ENCODE assay signal across 19 cellular contexts in the genomic region with DNA sequence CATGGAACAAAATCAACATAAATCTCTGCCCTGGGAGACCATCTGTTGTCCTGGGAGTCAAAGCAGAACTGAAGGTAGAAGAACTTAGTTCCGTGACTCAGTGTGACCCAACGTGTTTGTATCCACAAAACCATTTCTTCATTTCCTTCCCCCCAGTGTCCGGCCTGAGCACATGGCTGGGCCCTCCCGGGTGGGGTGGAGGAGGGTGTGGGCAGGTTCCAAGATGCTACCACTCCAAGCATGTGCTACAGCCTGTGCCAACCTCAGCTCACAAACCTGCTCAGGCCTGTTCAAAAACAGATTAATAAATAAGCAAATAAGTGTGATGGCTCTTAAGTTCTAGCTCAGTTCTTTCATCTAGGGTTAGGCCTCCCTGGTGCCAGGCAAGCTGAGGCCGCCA. TPM values are rescaled to one million over a fixed set of nuclear protein-coding genes. Genes with fewer than 3 reads are reported as not detected.
"Had no signal": no experiment of that assay in that cellular context is flagged by ENCODE, and none has a peak within 500 bp of the region (broad histone marks: within the 10 kb centered on the region; RNA-seq: fewer than 3 reads in every experiment).

No MANE protein-coding gene starts in this region.

- H3K27me3 ChIP-seq: body of pancreas, colonic mucosa, upper lobe of left lung had no signal

- H3K4me3 Mint-ChIP-seq: activated CD4-positive, alpha-beta memory T cell treated with anti-CD3 and anti-CD28 coated beads, Interleukin-2, amount 10 ng/mL, durations not matched to agents 7 days and 5 days; activated CD8-positive, alpha-beta memory T cell treated with anti-CD3 and anti-CD28 coated beads, Interleukin-2, amount 10 ng/mL, durations not matched to agents 7 days and 5 days; activated naive CD8-positive, alpha-beta T cell; endodermal cell; mesothelial cell of epicardium; natural killer cell treated with Interleukin-12 subunit alpha and Interleukin-12 subunit beta and Interleukin-15 and Interleukin-18, amount 100 ng/mL, for 72 hours; stimulated activated naive B cell treated with anti-CD40 and anti-IgM and Interleukin-4, amounts not matched to agents 10 μg/mL and 1 μg/mL and 100 μg/mL, for 72 hours had no signal

- H3K36me3 Mint-ChIP-seq: activated CD8-positive, alpha-beta memory T cell treated with anti-CD3 and anti-CD28 coated beads, Interleukin-2, amount 10 ng/mL, durations not matched to agents 7 days and 5 days; activated naive CD8-positive, alpha-beta T cell; mesothelial cell of epicardium; natural killer cell treated with Interleukin-12 subunit alpha and Interleukin-12 subunit beta and Interleukin-15 and Interleukin-18, amount 100 ng/mL, for 72 hours; stimulated activated naive B cell treated with anti-CD40 and anti-IgM and Interleukin-4, amounts not matched to agents 10 μg/mL and 1 μg/mL and 100 μg/mL, for 72 hours had no signal

- H3K36me3 ChIP-seq: colonic mucosa, lower lobe of right lung, thoracic aorta, upper lobe of left lung had no signal

- H3K27me3 Mint-ChIP-seq: activated CD4-positive, alpha-beta memory T cell treated with anti-CD3 and anti-CD28 coated beads, Interleukin-2, amount 10 ng/mL, durations not matched to agents 7 days and 5 days; activated CD8-positive, alpha-beta memory T cell treated with anti-CD3 and anti-CD28 coated beads, Interleukin-2, amount 10 ng/mL, durations not matched to agents 7 days and 5 days; activated naive CD8-positive, alpha-beta T cell; natural killer cell treated with Interleukin-12 subunit alpha and Interleukin-12 subunit beta and Interleukin-15 and Interleukin-18, amount 100 ng/mL, for 72 hours had no signal

- H3K27ac Mint-ChIP-seq: activated CD4-positive, alpha-beta memory T cell treated with anti-CD3 and anti-CD28 coated beads, Interleukin-2, amount 10 ng/mL, durations not matched to agents 7 days and 5 days; activated CD8-positive, alpha-beta memory T cell treated with anti-CD3 and anti-CD28 coated beads, Interleukin-2, amount 10 ng/mL, durations not matched to agents 7 days and 5 days; activated naive CD8-positive, alpha-beta T cell; endodermal cell; mesothelial cell of epicardium; natural killer cell treated with Interleukin-12 subunit alpha and Interleukin-12 subunit beta and Interleukin-15 and Interleukin-18, amount 100 ng/mL, for 72 hours; stimulated activated naive B cell treated with anti-CD40 and anti-IgM and Interleukin-4, amounts not matched to agents 10 μg/mL and 1 μg/mL and 100 μg/mL, for 72 hours had no signal

- H3K4me1 ChIP-seq: body of pancreas, lower lobe of right lung, upper lobe of left lung had no signal

- H3K9me3 ChIP-seq: body of pancreas, colonic mucosa, lower lobe of right lung, thoracic aorta, upper lobe of left lung had no signal

- H3K9me3 Mint-ChIP-seq: activated CD4-positive, alpha-beta memory T cell treated with anti-CD3 and anti-CD28 coated beads, Interleukin-2, amount 10 ng/mL, durations not matched to agents 7 days and 5 days; endodermal cell; mesothelial cell of epicardium; natural killer cell treated with Interleukin-12 subunit alpha and Interleukin-12 subunit beta and Interleukin-15 and Interleukin-18, amount 100 ng/mL, for 72 hours had no signal

- H3K27ac ChIP-seq: body of pancreas, colonic mucosa, lower lobe of right lung, thoracic aorta, upper lobe of left lung had no signal

- H3K4me1 Mint-ChIP-seq: activated CD4-positive, alpha-beta memory T cell treated with anti-CD3 and anti-CD28 coated beads, Interleukin-2, amount 10 ng/mL, durations not matched to agents 7 days and 5 days; activated CD8-positive, alpha-beta memory T cell treated with anti-CD3 and anti-CD28 coated beads, Interleukin-2, amount 10 ng/mL, durations not matched to agents 7 days and 5 days had no signal

- ATAC-seq: activated CD8-positive, alpha-beta memory T cell treated with anti-CD3 and anti-CD28 coated beads, Interleukin-2, amount 10 ng/mL, durations not matched to agents 7 days and 5 days; body of pancreas; left colon; lower lobe of right lung; natural killer cell treated with Interleukin-12 subunit alpha and Interleukin-12 subunit beta and Interleukin-15 and Interleukin-18, amount 100 ng/mL, for 72 hours; stimulated activated naive B cell treated with anti-CD40 and anti-IgM and Interleukin-4, amounts not matched to agents 10 μg/mL and 1 μg/mL and 100 μg/mL, for 72 hours had no signal

- H3K4me3 ChIP-seq: body of pancreas, colonic mucosa, lower lobe of right lung, thoracic aorta, upper lobe of left lung had no signal

- DNase-seq: activated CD4-positive, alpha-beta memory T cell treated with anti-CD3 and anti-CD28 coated beads, Interleukin-2, amount 10 ng/mL, durations not matched to agents 7 days and 5 days; activated CD4-positive, alpha-beta T cell treated with anti-CD3 and anti-CD28 coated beads for 48 hours; activated CD4-positive, CD25-positive, alpha-beta regulatory T cell; activated CD8-positive, alpha-beta memory T cell treated with anti-CD3 and anti-CD28 coated beads, Interleukin-2, amount 10 ng/mL, durations not matched to agents 7 days and 5 days; body of pancreas; central memory CD4-positive, alpha-beta T cell; colonic mucosa; endodermal cell; hippocampal formation; retina; stimulated activated naive B cell treated with anti-CD40 and anti-IgM and Interleukin-4, amounts not matched to agents 10 μg/mL and 1 μg/mL and 100 μg/mL, for 72 hours; T-helper 9 cell; upper lobe of left lung had no signal

RNA-seq across cellular contexts. Expression of gene SHANK2, which starts 55.3 kb away (rescaled TPM):
- total RNA-seq: activated CD4-positive, alpha-beta memory T cell treated with anti-CD3 and anti-CD28 coated beads, Interleukin-2, amount 10 ng/mL, durations not matched to agents 7 days and 5 days; activated CD8-positive, alpha-beta memory T cell treated with anti-CD3 and anti-CD28 coated beads, Interleukin-2, amount 10 ng/mL, durations not matched to agents 7 days and 5 days had no signal
